Comparison of ENCODE assay signal across 8 cellular contexts in the genomic region with DNA sequence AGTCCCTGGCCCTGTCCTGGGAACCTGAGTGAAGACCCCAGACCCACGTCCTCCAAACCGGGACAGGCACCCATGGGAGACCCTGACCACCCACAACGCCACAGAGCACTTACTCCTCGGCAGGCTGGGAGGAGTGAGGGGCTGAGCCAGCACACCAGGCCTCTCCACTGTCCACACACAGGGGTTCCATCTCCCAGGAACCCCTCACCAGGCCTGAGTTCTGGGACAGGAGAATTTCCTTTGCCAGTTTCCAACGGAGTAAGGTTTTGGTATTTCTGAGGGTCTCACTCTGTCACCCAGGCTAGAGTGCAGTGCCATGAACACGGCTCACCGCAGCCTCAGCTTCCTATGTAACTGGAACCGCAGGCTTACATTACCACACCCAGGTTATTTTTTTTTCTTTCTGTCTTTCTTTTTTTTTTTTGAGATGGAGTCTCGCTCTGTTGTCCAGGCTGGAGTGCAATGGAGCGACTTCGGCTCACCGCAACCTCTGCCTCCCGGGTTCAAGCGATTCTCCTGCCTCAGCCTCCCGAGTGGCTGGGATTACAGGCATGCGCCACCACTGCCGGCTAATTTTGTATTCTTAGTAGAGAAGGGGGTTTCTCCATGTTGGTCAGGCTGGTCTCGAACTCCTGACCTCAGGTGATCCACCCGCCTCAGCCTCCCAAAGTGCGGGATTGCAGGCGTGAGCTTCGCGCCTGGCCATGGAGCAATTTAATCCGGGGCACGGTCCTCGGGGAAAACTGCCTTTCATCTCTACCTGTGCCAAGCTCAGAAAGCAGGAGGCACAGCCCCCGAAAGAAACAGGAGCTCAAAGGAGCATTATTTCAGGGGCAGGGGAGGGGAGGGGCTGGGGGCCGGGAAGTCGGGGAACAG. TPM values are rescaled to one million over a fixed set of nuclear protein-coding genes. Genes with fewer than 3 reads are reported as not detected.
DNase-seq lines count a peak whose midpoint lies in the region; ATAC-seq, FAIRE-seq and TF ChIP-seq lines count a peak whose summit lies in the region.

No MANE protein-coding gene starts in this region.

- peak overlapping the region; percentile 91 for H3K4me2 ChIP-seq in PC-3 (ENCODE audit: low read length)
- H3K4me2 ChIP-seq in endothelial cell of umbilical vein (ENCODE audit: insufficient read depth, low read length), result peak overlapping the region; percentile 47
- H3K4me2 ChIP-seq in osteoblast (ENCODE audit: insufficient read depth, low read length), result peak overlapping the region; percentile 88

- CTCF ChIA-PET in CD8-positive, alpha-beta memory T cell (lab: Charles Lee), result interaction anchor here (0.7 to 1.3 kb wide), 2 partner anchors 21 to 145 kb away, joined by 3 read pairs; a partner anchor contains a TSS
- CTCF ChIA-PET in PC-3 (lab: Charles Lee) (no interaction called here), endothelial cell of umbilical vein (lab: Charles Lee) (interaction anchor here (1.2 to 2.5 kb wide), 3 partner anchors 10 to 108 kb away, joined by 4 to 7 read pairs (median 4); a partner anchor contains a TSS)

- H3K27ac ChIP-seq in CD8-positive, alpha-beta memory T cell (ENCODE audit: low read depth, low read length), result no peak overlapping the region
- H3K27ac ChIP-seq in PC-3 (ENCODE audit: low read length) (no peak overlapping the region), endothelial cell of umbilical vein (ENCODE audit: insufficient read depth, low read depth, low read length) (no peak overlapping the region), osteoblast (ENCODE audit: low read depth, low read length) (no peak overlapping the region)

- FAIRE-seq in endothelial cell of umbilical vein (lab: Jason Lieb, UNC), result no peak

- POLR2A ChIA-PET in CD8-positive, alpha-beta memory T cell (lab: Charles Lee), result interaction anchor here (1.0 to 2.0 kb wide), 2 partner anchors 10 to 25 kb away, joined by 3 to 9 read pairs; a partner anchor contains a TSS
- POLR2A ChIA-PET in PC-3 (lab: Charles Lee; ENCODE audit: unreplicated experiment), result no interaction called here
- POLR2A ChIA-PET in endothelial cell of umbilical vein (lab: Charles Lee), result no interaction called here

- BruUV-seq in PC-3 (replicated peaks; lab: Mats Ljungman, UMichigan), result TSS peak; percentile 29
- BruUV-seq in endothelial cell of umbilical vein (replicated peaks; lab: Mats Ljungman, UMichigan), result no TSS peak

- peaks cover 0 to 13% (median 0%) of the 10 kb centered on the region in 3 donors for H3K36me3 Mint-ChIP-seq in CD8-positive, alpha-beta memory T cell

- no peaks in the 10 kb centered on the region for H3K36me3 ChIP-seq in CD8-positive, alpha-beta memory T cell (ENCODE audit: insufficient read depth, low read length)
- no peaks in the 10 kb centered on the region for H3K36me3 ChIP-seq in PC-3 (ENCODE audit: low read depth, low read length)
- peaks cover 0 to 18% of the 10 kb centered on the region in 2 experiments for H3K36me3 ChIP-seq in endothelial cell of umbilical vein (ENCODE audit: control insufficient read depth in 2 of 2, extremely low read depth in 1 of 2, insufficient read depth in 2 of 2, low read length in 2 of 2)
- H3K36me3 ChIP-seq in osteoblast (ENCODE audit: insufficient read depth, low read length), result peaks cover 13% of the 10 kb centered on the region

- no peaks in the 10 kb centered on the region for H3K9me2 ChIP-seq in PC-3 (replicated peaks; ENCODE audit: low read length)

- no peaks in the 10 kb centered on the region for H3K27me3 ChIP-seq in CD8-positive, alpha-beta memory T cell (ENCODE audit: insufficient read depth, low read length, poor library complexity, severe bottlenecking)
- no peaks in the 10 kb centered on the region for H3K27me3 ChIP-seq in PC-3 (ENCODE audit: low read length)
- no peaks in the 10 kb centered on the region for H3K27me3 ChIP-seq in endothelial cell of umbilical vein (ENCODE audit: control insufficient read depth in 2 of 2, insufficient read depth in 2 of 2, low read length in 2 of 2)
- H3K27me3 ChIP-seq in osteoblast (ENCODE audit: insufficient read depth, low read length), result no peaks in the 10 kb centered on the region

- H3F3A ChIP-seq in PC-3 (ENCODE audit: low read length, unreplicated experiment), result no peaks in the 10 kb centered on the region

- peak overlapping the region; percentile 43 to 96 (median 78) for H3K27ac Mint-ChIP-seq in CD8-positive, alpha-beta memory T cell

- peak in 1 of 5 donors; percentile 44 for DNase-seq in CD8-positive, alpha-beta memory T cell
- DNase-seq in PC-3, result no peak
- DNase-seq in endothelial cell of umbilical vein (ENCODE audit: low read depth, low spot score), result no peak
- DNase-seq in osteoblast (ENCODE audit: insufficient read length, low spot score, missing footprints), result no peak
- no peak for DNase-seq in GM19238 (ENCODE audit: insufficient read length, low spot score)
- no peak for DNase-seq in stimulated activated CD4-positive, alpha-beta T cell treated with anti-CD3 and anti-CD28 coated beads, Interleukin-4, amount 100 ng/mL, for 1 hour

- H3K9me3 Mint-ChIP-seq in CD8-positive, alpha-beta memory T cell, result no peaks in the 10 kb centered on the region

- peaks cover 20 to 33% (median 21%) of the 10 kb centered on the region in 3 donors for H3K4me1 Mint-ChIP-seq in CD8-positive, alpha-beta memory T cell

- H3K79me2 ChIP-seq in PC-3 (ENCODE audit: low read length) (peaks cover 22% of the 10 kb centered on the region), endothelial cell of umbilical vein (ENCODE audit: control insufficient read depth, insufficient read depth, low read length) (peaks cover 26% of the 10 kb centered on the region), osteoblast (ENCODE audit: insufficient read depth, low read length) (peaks cover 30% of the 10 kb centered on the region)

- TF ChIP-seq POLR2A in endothelial cell of umbilical vein (IDR thresholded peaks at IDR 0.05; ENCODE audit: low read depth, low read length), result no peak

- dilution Hi-C loops in endothelial cell of umbilical vein (cut with MboI; ENCODE audit: extremely low pct_ligation_motif_present, low sequenced_read_pairs), result no loop called here

- TF ChIP-seq CTCF in PC-3 (conservative IDR thresholded peaks at IDR 0.05; ENCODE audit: low read depth, low read length) (no peak), endothelial cell of umbilical vein (IDR thresholded peaks at IDR 0.05; ENCODE audit: extremely low read depth in 1 of 2, insufficient read depth in 1 of 2, low read depth in 1 of 2, low read length in 2 of 2) (no peak), osteoblast (IDR thresholded peaks at IDR 0.05; ENCODE audit: extremely low read depth, low read depth, low read length) (no peak)

- intact Hi-C loops in PC-3 (cut with micrococcal nuclease), result no loop called here
- intact Hi-C loops in endothelial cell of umbilical vein (cut with micrococcal nuclease), result no loop called here

- no peaks in the 10 kb centered on the region for H4K20me1 ChIP-seq in PC-3 (ENCODE audit: low read length)
- no peaks in the 10 kb centered on the region for H4K20me1 ChIP-seq in endothelial cell of umbilical vein (replicated peaks; ENCODE audit: control insufficient read depth, extremely low read depth, insufficient read depth, low read length)
- peaks cover 15% of the 10 kb centered on the region for H4K20me1 ChIP-seq in osteoblast (ENCODE audit: insufficient read depth, low read length)

- ATAC-seq in PC-3 (no peak), HG02870 (IDR thresholded peaks at IDR 0.05; ENCODE audit: unreplicated experiment) (no peak), GM19455 (IDR thresholded peaks at IDR 0.05; ENCODE audit: unreplicated experiment) (no peak)

- peak overlapping the region; percentile 70 to 91 (median 84) for H3K4me3 Mint-ChIP-seq in CD8-positive, alpha-beta memory T cell

- H3K4me3 ChIP-seq in CD8-positive, alpha-beta memory T cell (ENCODE audit: low read length), result peak overlapping the region; percentile 55
- H3K4me3 ChIP-seq in PC-3 (ENCODE audit: low read length), result peak overlapping the region; percentile 84
- peak overlapping the region in 2 of 3 experiments; percentile 83 to 93 for H3K4me3 ChIP-seq in endothelial cell of umbilical vein (replicated peaks in 1 of 3; ENCODE audit: insufficient read depth in 1 of 3, low read depth in 1 of 3, low read length in 3 of 3)
- H3K4me3 ChIP-seq in osteoblast (ENCODE audit: insufficient read depth, low read length), result peak overlapping the region; percentile 83

- no peaks in the 10 kb centered on the region for H3K27me3 Mint-ChIP-seq in CD8-positive, alpha-beta memory T cell

- H3K4me1 ChIP-seq in CD8-positive, alpha-beta memory T cell (ENCODE audit: insufficient read depth, low read length), result peaks cover 19% of the 10 kb centered on the region
- peaks cover 14% of the 10 kb centered on the region for H3K4me1 ChIP-seq in PC-3 (ENCODE audit: insufficient read depth, low read length)
- H3K4me1 ChIP-seq in endothelial cell of umbilical vein (ENCODE audit: control insufficient read depth, extremely low read depth, insufficient read depth, low read length), result peaks cover 20% of the 10 kb centered on the region
- H3K4me1 ChIP-seq in osteoblast (ENCODE audit: insufficient read depth, low read length), result peaks cover 2% of the 10 kb centered on the region

- H2AFZ ChIP-seq in PC-3 (ENCODE audit: low read length) (no peak overlapping the region), endothelial cell of umbilical vein (ENCODE audit: low read depth, low read length) (no peak overlapping the region), osteoblast (ENCODE audit: low read length) (no peak overlapping the region)

- no peaks in the 10 kb centered on the region for H3K9me1 ChIP-seq in endothelial cell of umbilical vein (replicated peaks; ENCODE audit: control insufficient read depth, extremely low read depth, insufficient read depth, low read length)

- peak overlapping the region; percentile 71; the same call in 1 of the 2 replicates for H3K9ac ChIP-seq in PC-3 (ENCODE audit: low read length)
- H3K9ac ChIP-seq in endothelial cell of umbilical vein (replicated peaks; ENCODE audit: extremely low read depth, insufficient read depth, low read length), result no peak overlapping the region

- no peaks in the 10 kb centered on the region for H3K9me3 ChIP-seq in CD8-positive, alpha-beta memory T cell (ENCODE audit: low read length)
- H3K9me3 ChIP-seq in PC-3 (ENCODE audit: low read length), result no peaks in the 10 kb centered on the region
- no peaks in the 10 kb centered on the region for H3K9me3 ChIP-seq in endothelial cell of umbilical vein (replicated peaks; ENCODE audit: control insufficient read depth, insufficient read depth, low read length)
- H3K9me3 ChIP-seq in osteoblast (ENCODE audit: low read depth, low read length), result no peaks in the 10 kb centered on the region

RNA-seq across cellular contexts. Expression of a gene that starts 1.6 kb away (rescaled TPM):
- total RNA-seq in CD8-positive, alpha-beta memory T cell, result 10 to 100 TPM; 36.1 to 36.2 TPM
- polyA plus RNA-seq in CD8-positive, alpha-beta memory T cell, result 23.1 TPM
- 40.8 and 56.5 TPM in 2 replicates for total RNA-seq in PC-3 (2014; rRNA removed)
- total RNA-seq in endothelial cell of umbilical vein, result 88.1 and 89.8 TPM in 2 replicates
- polyA plus RNA-seq in endothelial cell of umbilical vein, result 365 and 484 TPM in 2 replicates
- 169 and 201 TPM in 2 replicates for polyA plus RNA-seq in endothelial cell of umbilical vein (2011; cell fraction: cytosol; rRNA removed)
- polyA plus RNA-seq in endothelial cell of umbilical vein (2011; cell fraction: nucleus; rRNA removed), result 127 and 155 TPM in 2 replicates
- polyA plus RNA-seq in endothelial cell of umbilical vein (2012), result 90.7 and 148 TPM in 2 replicates
- polyA minus RNA-seq in endothelial cell of umbilical vein, result 166 and 233 TPM in 2 replicates
- 27.0 TPM for polyA minus RNA-seq in endothelial cell of umbilical vein (2011; cell fraction: cytosol; rRNA and poly(A)+ RNA removed)
- polyA minus RNA-seq in endothelial cell of umbilical vein (2011; cell fraction: nucleus; rRNA and poly(A)+ RNA removed), result 51.9 and 54.7 TPM in 2 replicates
- 40.1 and 54.3 TPM in 2 replicates for total RNA-seq in osteoblast

RNA-seq across cellular contexts. Expression of a gene that starts 9.9 kb away (rescaled TPM):
- 10 to 100 TPM; 90.2 to 98.0 TPM for total RNA-seq in CD8-positive, alpha-beta memory T cell
- 67.8 TPM for polyA plus RNA-seq in CD8-positive, alpha-beta memory T cell
- 154 and 206 TPM in 2 replicates for total RNA-seq in PC-3 (2014; rRNA removed)
- total RNA-seq in endothelial cell of umbilical vein, result 86.3 and 104 TPM in 2 replicates
- polyA plus RNA-seq in endothelial cell of umbilical vein, result 180 and 198 TPM in 2 replicates
- 158 and 211 TPM in 2 replicates for polyA plus RNA-seq in endothelial cell of umbilical vein (2011; cell fraction: cytosol; rRNA removed)
- polyA plus RNA-seq in endothelial cell of umbilical vein (2011; cell fraction: nucleus; rRNA removed), result 82.8 and 92.3 TPM in 2 replicates
- 88.7 and 102 TPM in 2 replicates for polyA plus RNA-seq in endothelial cell of umbilical vein (2012)
- 57.6 and 61.2 TPM in 2 replicates for polyA minus RNA-seq in endothelial cell of umbilical vein
- 48.4 TPM for polyA minus RNA-seq in endothelial cell of umbilical vein (2011; cell fraction: cytosol; rRNA and poly(A)+ RNA removed)
- 10.6 and 16.3 TPM in 2 replicates for polyA minus RNA-seq in endothelial cell of umbilical vein (2011; cell fraction: nucleus; rRNA and poly(A)+ RNA removed)
- 50.7 and 55.4 TPM in 2 replicates for total RNA-seq in osteoblast

RNA-seq across cellular contexts. Expression of a gene that starts 16.8 kb away (rescaled TPM):
- 10 to 100 TPM; 14.1 to 15.4 TPM for total RNA-seq in CD8-positive, alpha-beta memory T cell
- polyA plus RNA-seq in CD8-positive, alpha-beta memory T cell, result 49.9 TPM
- total RNA-seq in PC-3 (2014; rRNA removed) (182 and 207 TPM in 2 replicates), endothelial cell of umbilical vein (166 and 170 TPM in 2 replicates), osteoblast (77.2 and 83.6 TPM in 2 replicates)
- 264 and 412 TPM in 2 replicates for polyA plus RNA-seq in endothelial cell of umbilical vein
- polyA plus RNA-seq in endothelial cell of umbilical vein (2011; cell fraction: cytosol; rRNA removed), result 190 and 214 TPM in 2 replicates
- polyA plus RNA-seq in endothelial cell of umbilical vein (2011; cell fraction: nucleus; rRNA removed), result 111 and 145 TPM in 2 replicates
- 180 and 258 TPM in 2 replicates for polyA plus RNA-seq in endothelial cell of umbilical vein (2012)
- polyA minus RNA-seq in endothelial cell of umbilical vein, result 70.2 and 79.0 TPM in 2 replicates
- polyA minus RNA-seq in endothelial cell of umbilical vein (2011; cell fraction: cytosol; rRNA and poly(A)+ RNA removed), result 15.6 TPM
- polyA minus RNA-seq in endothelial cell of umbilical vein (2011; cell fraction: nucleus; rRNA and poly(A)+ RNA removed), result 21.5 and 33.0 TPM in 2 replicates

RNA-seq across cellular contexts. Expression of a gene that starts 21.5 kb away (rescaled TPM):
- 1 to 10 TPM; 6.8 to 7.9 TPM for total RNA-seq in CD8-positive, alpha-beta memory T cell
- polyA plus RNA-seq in CD8-positive, alpha-beta memory T cell, result 3.9 TPM
- 19.8 and 22.3 TPM in 2 replicates for total RNA-seq in PC-3 (2014; rRNA removed)
- total RNA-seq in endothelial cell of umbilical vein, result 23.1 and 28.3 TPM in 2 replicates
- 46.5 and 61.7 TPM in 2 replicates for polyA plus RNA-seq in endothelial cell of umbilical vein
- polyA plus RNA-seq in endothelial cell of umbilical vein (2011; cell fraction: cytosol; rRNA removed), result 19.8 and 30.3 TPM in 2 replicates
- polyA plus RNA-seq in endothelial cell of umbilical vein (2011; cell fraction: nucleus; rRNA removed), result 82.4 and 87.1 TPM in 2 replicates
- polyA plus RNA-seq in endothelial cell of umbilical vein (2012), result 16.7 and 26.2 TPM in 2 replicates
- polyA minus RNA-seq in endothelial cell of umbilical vein, result 13.3 and 20.1 TPM in 2 replicates
- polyA minus RNA-seq in endothelial cell of umbilical vein (2011; cell fraction: cytosol; rRNA and poly(A)+ RNA removed), result 17.4 TPM
- polyA minus RNA-seq in endothelial cell of umbilical vein (2011; cell fraction: nucleus; rRNA and poly(A)+ RNA removed), result 12.1 and 15.1 TPM in 2 replicates
- total RNA-seq in osteoblast, result 18.1 and 24.5 TPM in 2 replicates

RNA-seq across cellular contexts. Expression of a gene that starts 27.7 kb away (rescaled TPM):
- total RNA-seq in CD8-positive, alpha-beta memory T cell, result 10 to 100 TPM; 24.7 to 26.3 TPM
- 6.9 TPM for polyA plus RNA-seq in CD8-positive, alpha-beta memory T cell
- total RNA-seq in PC-3 (2014; rRNA removed), result 26.9 and 50.8 TPM in 2 replicates
- 21.1 and 21.9 TPM in 2 replicates for total RNA-seq in endothelial cell of umbilical vein
- polyA plus RNA-seq in endothelial cell of umbilical vein, result 8.0 and 8.3 TPM in 2 replicates
- polyA plus RNA-seq in endothelial cell of umbilical vein (2011; cell fraction: cytosol; rRNA removed), result 9.3 and 11.9 TPM in 2 replicates
- polyA plus RNA-seq in endothelial cell of umbilical vein (2011; cell fraction: nucleus; rRNA removed), result 16.8 and 17.6 TPM in 2 replicates
- 11.3 and 17.0 TPM in 2 replicates for polyA plus RNA-seq in endothelial cell of umbilical vein (2012)
- polyA minus RNA-seq in endothelial cell of umbilical vein, result 7.0 and 8.0 TPM in 2 replicates
- polyA minus RNA-seq in endothelial cell of umbilical vein (2011; cell fraction: cytosol; rRNA and poly(A)+ RNA removed), result 21.3 TPM
- polyA minus RNA-seq in endothelial cell of umbilical vein (2011; cell fraction: nucleus; rRNA and poly(A)+ RNA removed), result 7.1 and 8.7 TPM in 2 replicates
- 21.5 and 21.7 TPM in 2 replicates for total RNA-seq in osteoblast
